In genomic region chr5:173777149-173777548, GRCh38 we compare ENCODE assay signal across 28 cellular contexts.
"Had no signal": no experiment of that assay in that cellular context is flagged by ENCODE, and none has a peak within 500 bp of the region (broad histone marks: within the 10 kb centered on the region; RNA-seq: fewer than 3 reads in every experiment).

No MANE protein-coding gene starts in this region.

- H3K4me2 ChIP-seq: neural progenitor cell had no signal

- H3K27me3 ChIP-seq: adrenal gland, body of pancreas, esophagus squamous epithelium, heart right ventricle, left lung, neural progenitor cell, stomach, thyroid gland had no signal

- DNase-seq: activated CD4-positive, alpha-beta T cell treated with anti-CD3 and anti-CD28 coated beads for 4 hours; activated CD4-positive, alpha-beta T cell treated with anti-CD3 and anti-CD28 coated beads, Interleukin-2, amount 50 U/mL, for 4 hours; activated CD4-positive, CD25-positive, alpha-beta regulatory T cell; activated effector memory CD4-positive, alpha-beta T cell treated with Interleukin-2 at 50 U/mL for 16 hours; activated naive CD4-positive, alpha-beta T cell treated with Interleukin-2 at 50 U/mL for 16 hours; activated naive CD8-positive, alpha-beta T cell treated with anti-CD3 and anti-CD28 coated beads for 36 hours; activated T-cell treated with anti-CD3 and anti-CD28 coated beads for 4 hours; aorta; body of pancreas; effector CD8-positive, alpha-beta T cell; esophagus squamous epithelium; foreskin melanocyte; heart right ventricle; kidney glomerular epithelial cell; left lung; natural killer cell; stimulated activated CD4-positive, alpha-beta T cell treated with anti-CD3 and anti-CD28 coated beads, Interleukin-4, amount 100 ng/mL, for 24 hours; stomach; thyroid gland had no signal

- H3K9ac ChIP-seq: neural progenitor cell had no signal

- H3K9me3 ChIP-seq: adrenal gland, body of pancreas, esophagus squamous epithelium, heart right ventricle, left lung, stomach, thyroid gland had no signal

- ATAC-seq: body of pancreas; heart right ventricle; left lung; natural killer cell; sciatic nerve; stimulated activated effector memory CD8-positive, alpha-beta T cell treated with anti-CD3 and anti-CD28 coated beads, Interleukin-12 subunit alpha, Interleukin-12 subunit beta, amount 100 ng/mL, for 72 hours had no signal

- H2AFZ ChIP-seq: neural progenitor cell had no signal

- H3K36me3 ChIP-seq: adrenal gland, esophagus squamous epithelium, heart right ventricle, left lung, neural progenitor cell, stomach, thyroid gland had no signal

- H3K4me3 ChIP-seq: adrenal gland, body of pancreas, esophagus squamous epithelium, heart right ventricle, left lung, lung, neural progenitor cell, skin epidermis, stomach, thyroid gland had no signal

- FAIRE-seq: colon, endometrium had no signal

- H3K27ac ChIP-seq: epithelial cell of prostate, esophagus squamous epithelium, neural progenitor cell, skin epidermis, thyroid gland had no signal
